ENCODE assay signal across 10 cellular contexts in the genomic region with DNA sequence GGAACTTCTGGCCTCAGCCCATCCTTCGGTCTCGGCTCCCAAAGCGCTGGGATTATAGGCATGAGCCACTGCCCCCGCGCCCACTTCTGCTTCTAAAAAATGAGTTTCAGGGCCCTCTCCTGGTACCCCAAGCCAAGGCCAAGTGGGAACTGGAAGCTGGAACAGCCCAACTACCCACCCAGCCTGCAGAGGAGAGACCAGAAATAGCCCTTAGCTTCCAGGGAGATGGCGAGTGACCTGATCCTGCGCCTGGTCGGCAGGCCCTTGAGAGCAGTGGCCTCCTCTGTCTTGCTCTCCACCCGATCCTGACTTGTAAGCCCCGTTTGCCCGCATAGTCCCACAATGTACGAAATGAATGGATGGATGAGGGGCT. TPM values are rescaled to one million over a fixed set of nuclear protein-coding genes. Genes with fewer than 3 reads are reported as not detected.
DNase-seq lines count a peak whose midpoint lies in the region; ATAC-seq and TF ChIP-seq lines count a peak whose summit lies in the region.
"Had no signal": no experiment of that assay in that cellular context is flagged by ENCODE, and none has a peak within 500 bp of the region (broad histone marks: within the 10 kb centered on the region; RNA-seq: fewer than 3 reads in every experiment).

No MANE protein-coding gene starts in this region.

- H3K36me3 ChIP-seq in Caco-2 (ENCODE audit: control insufficient read depth, insufficient read depth, low read length), result no peaks in the 10 kb centered on the region
- H3K36me3 ChIP-seq in Panc1 (ENCODE audit: control insufficient read depth, insufficient read depth, low read length), result no peaks in the 10 kb centered on the region
- no peaks in the 10 kb centered on the region for H3K36me3 ChIP-seq in hepatocyte (replicated peaks; ENCODE audit: insufficient read depth, low read depth)
- H3K36me3 ChIP-seq in rectal smooth muscle tissue (ENCODE audit: control insufficient read depth, insufficient read depth, low read length), result no peaks in the 10 kb centered on the region

- H3K9me2 ChIP-seq in hepatocyte (replicated peaks; ENCODE audit: insufficient read depth), result no peaks in the 10 kb centered on the region

- DNase-seq in Caco-2 (no peak), Panc1 (ENCODE audit: low read depth, low spot score) (no peak), hepatocyte (ENCODE audit: low spot score) (no peak), cerebellar cortex (ENCODE audit: low spot score) (no peak), NCI-H146 treated with DMSO at 0.1 percent for 48 hours (lab: John Stamatoyannopoulos, UW; ENCODE audit: unreplicated experiment) (no peak), activated gamma-delta T cell treated with Interleukin-2 at 50 U/mL for 16 hours (no peak)
- no peak for DNase-seq in stimulated activated CD4-positive, alpha-beta T cell treated with anti-CD3 and anti-CD28 coated beads, Interleukin-1b, Interleukin-23, amount 100 ng/mL, for 48 hours
- DNase-seq: NCI-H1417 treated with DMSO at 0.1 percent for 48 hours had no signal

- no peaks in the 10 kb centered on the region for H3K9me3 Mint-ChIP-seq in Caco-2 (ENCODE audit: unreplicated experiment)

- H3K9me3 ChIP-seq in Caco-2, result no peaks in the 10 kb centered on the region
- no peaks in the 10 kb centered on the region for H3K9me3 ChIP-seq in Panc1 (ENCODE audit: control insufficient read depth, insufficient read depth, low read depth, low read length)
- H3K9me3 ChIP-seq in hepatocyte (ENCODE audit: low read depth), result no peaks in the 10 kb centered on the region

- no peak for TF ChIP-seq CTCF in Caco-2 (IDR thresholded peaks at IDR 0.05; ENCODE audit: insufficient read depth in 1 of 2, low read depth in 1 of 2, low read length in 1 of 2, severe bottlenecking in 1 of 2, unreplicated experiment in 1 of 2)
- TF ChIP-seq CTCF in Panc1 (IDR thresholded peaks at IDR 0.05), result no peak
- no peak for TF ChIP-seq CTCF in hepatocyte (IDR thresholded peaks at IDR 0.05; ENCODE audit: poor library complexity)

- intact Hi-C loops in Caco-2 (cut with micrococcal nuclease; ENCODE audit: unreplicated experiment) (no loop called here), Panc1 (cut with micrococcal nuclease; ENCODE audit: unreplicated experiment) (no loop called here)

- H3K27ac ChIP-seq in Panc1 (ENCODE audit: low read length) (peak overlapping the region; percentile 66), hepatocyte (peak overlapping the region; percentile 50), rectal smooth muscle tissue (ENCODE audit: low read depth, low read length) (peak overlapping the region; percentile 83)

- peaks cover 40% of the 10 kb centered on the region for H3K4me1 Mint-ChIP-seq in Caco-2 (ENCODE audit: low read depth, unreplicated experiment)

- H3K27ac Mint-ChIP-seq in Caco-2 (ENCODE audit: unreplicated experiment), result no peak overlapping the region

- no peak for ATAC-seq in Panc1

- H3K79me2 ChIP-seq in hepatocyte, result no peaks in the 10 kb centered on the region

- H3K36me3 Mint-ChIP-seq in Caco-2 (ENCODE audit: insufficient read depth, unreplicated experiment), result peaks cover 10% of the 10 kb centered on the region

- no peaks in the 10 kb centered on the region for H3K27me3 ChIP-seq in Caco-2 (replicated peaks; ENCODE audit: control insufficient read depth, insufficient read depth, low read length)
- H3K27me3 ChIP-seq in Panc1 (ENCODE audit: control insufficient read depth, insufficient read depth, low read length), result no peaks in the 10 kb centered on the region
- no peaks in the 10 kb centered on the region for H3K27me3 ChIP-seq in hepatocyte
- no peaks in the 10 kb centered on the region for H3K27me3 ChIP-seq in rectal smooth muscle tissue (ENCODE audit: control insufficient read depth, insufficient read depth, low read length)

- peak overlapping the region; percentile 80 for H3K4me3 Mint-ChIP-seq in Caco-2 (ENCODE audit: unreplicated experiment)

- POLR2A ChIA-PET in Caco-2 (lab: Charles Lee), result interaction anchor here (0.6 to 1.8 kb wide), 2 partner anchors 50 to 212 kb away, joined by 3 to 15 read pairs; no protein-coding TSS in a partner anchor
- POLR2A ChIA-PET in Panc1 (lab: Charles Lee), result no interaction called here

- H2AFZ ChIP-seq in hepatocyte, result no peak overlapping the region

- H3K4me1 ChIP-seq in Caco-2 (peaks cover 23% of the 10 kb centered on the region), Panc1 (ENCODE audit: control insufficient read depth, insufficient read depth, low read length) (peaks cover 21% of the 10 kb centered on the region), hepatocyte (ENCODE audit: insufficient read depth) (peaks cover 20% of the 10 kb centered on the region), rectal smooth muscle tissue (ENCODE audit: control insufficient read depth, insufficient read depth, low read length) (peaks cover 17% of the 10 kb centered on the region)

- BruUV-seq in Caco-2 (replicated peaks; lab: Mats Ljungman, UMichigan) (no TSS peak), Panc1 (replicated peaks; lab: Mats Ljungman, UMichigan) (no TSS peak)

- no peak overlapping the region for H3K4me3 ChIP-seq in Caco-2 (ENCODE audit: low read depth, low read length)
- H3K4me3 ChIP-seq in Panc1 (ENCODE audit: low read depth in 2 of 2, low read length in 2 of 2), result peak overlapping the region; percentile 45 to 50; a peak in 3 of 4 replicates
- no peak overlapping the region for H3K4me3 ChIP-seq in hepatocyte
- H3K4me3 ChIP-seq in rectal smooth muscle tissue (ENCODE audit: low read length), result peak overlapping the region; percentile 28

- CTCF ChIA-PET in Caco-2 (lab: Charles Lee) (interaction anchor here (0.6 to 4.9 kb wide), 17 partner anchors 15 to 291 kb away, joined by 3 to 111 read pairs (median 7); partner anchors contain the start of gene CD9), Panc1 (lab: Charles Lee) (interaction anchor here (0.6 to 1.3 kb wide), 4 partner anchors 18 to 224 kb away, joined by 3 to 7 read pairs (median 3); no protein-coding TSS in a partner anchor)

- in situ Hi-C loops in Panc1 (cut with HindIII; ENCODE audit: low pct_unique_long_range_greater_than_20kb, low sequenced_read_pairs), result no loop called here

- no peaks in the 10 kb centered on the region for H4K20me1 ChIP-seq in hepatocyte (ENCODE audit: insufficient read depth, poor library complexity, severe bottlenecking)

- peak overlapping the region; percentile 87 for H3K4me2 ChIP-seq in hepatocyte

- no peak overlapping the region for H3K9ac ChIP-seq in rectal smooth muscle tissue (ENCODE audit: low read length)

- H3K27me3 Mint-ChIP-seq in Caco-2 (ENCODE audit: insufficient read depth, unreplicated experiment), result no peaks in the 10 kb centered on the region

- WGBS in hepatocyte (ENCODE audit: low lambda C conversion rate, missing lambda C conversion rate), result 93% methylated on average over 12 of the region's 12 CpGs

RNA-seq across cellular contexts. Expression of gene PLEKHG6, which starts 31.2 kb away (rescaled TPM):
- total RNA-seq in Caco-2 (2022) (109 and 123 TPM in 2 replicates), Panc1 (2021; ENCODE audit: unreplicated experiment) (1.1 TPM), hepatocyte (36.3 and 85.7 TPM in 2 replicates)
- 1.8 TPM for polyA plus RNA-seq in Panc1 (2012; ENCODE audit: insufficient read length)
- 43.6 and 52.2 TPM in 2 replicates for polyA plus RNA-seq in hepatocyte
- total RNA-seq: SK-MEL-5 had no signal

Comparison
In these comparisons a context has a peak if more than half of its experiments do, and no peak if none do; other contexts are left out.
1. H3K4me3 ChIP-seq: peak in Panc1 (2 of 2) and rectal smooth muscle tissue (single experiment); none in Caco-2 (single experiment) and hepatocyte (single experiment).
2. RNA of gene PLEKHG6, which starts 31.2 kb away (total RNA-seq): 109 to 123 TPM in Caco-2 and 36.3 to 85.7 TPM in hepatocyte; 1.1 TPM in Panc1 (single experiment); every median in the first group is over 10 times any median in the second.
3. Peak in every context shown above with its lines, with median percentiles within 50 percentile points of each other: H3K27ac ChIP-seq.